1 cellular context compared by ENCODE assay signal in the genomic region with DNA sequence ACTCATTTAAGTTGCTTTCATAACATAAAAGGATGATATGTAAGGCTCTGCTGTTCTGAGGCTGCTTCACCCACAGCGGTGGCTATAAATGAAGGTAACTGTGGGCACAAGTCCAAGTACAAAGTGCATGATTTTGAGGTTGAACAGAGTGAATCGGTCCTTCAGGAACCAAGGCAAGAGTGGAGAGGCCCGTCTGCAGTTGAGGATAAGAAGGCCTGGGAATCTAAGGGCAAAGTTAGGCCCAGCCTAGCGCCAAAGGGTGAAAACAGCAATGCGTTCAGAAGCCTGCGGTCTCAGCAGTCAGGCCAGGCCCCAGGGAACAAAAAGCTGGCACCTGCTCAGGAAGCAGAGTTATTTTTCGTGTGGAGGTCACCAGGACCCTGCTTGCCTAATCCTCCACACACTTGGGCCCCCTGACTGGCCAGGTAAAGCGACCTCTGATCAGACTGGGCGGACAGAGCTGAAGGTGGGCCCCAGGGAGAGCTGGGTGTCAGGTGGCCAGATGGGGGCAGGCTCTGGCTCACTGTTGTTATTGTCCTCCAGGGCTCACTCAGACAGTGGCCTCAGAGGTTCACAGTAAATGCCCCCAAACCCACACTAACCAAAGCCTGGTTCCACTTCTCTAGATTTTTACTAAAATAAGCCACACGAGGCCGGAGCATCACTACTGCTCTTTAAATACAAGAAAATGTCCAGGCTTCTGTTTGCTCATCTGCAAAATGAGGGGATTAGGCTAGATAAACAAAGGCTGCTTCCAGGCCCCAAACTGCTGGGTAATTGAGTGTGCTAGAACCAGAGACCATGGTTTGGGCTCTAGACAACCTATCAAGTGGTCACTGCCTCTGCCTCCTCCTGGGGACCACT.
A peak's percentile ranks its signal among the peaks of the same experiment; 100 is the strongest.
TF ChIP-seq lines count a peak whose summit lies in the region.

No MANE protein-coding gene starts in this region.

TF ChIP-seq in HepG2, 621 proteins besides CTCF, POLR2A, EP300 and RAD21 (continued from another document and continues in another):
- TF ChIP-seq, protein P1, sequence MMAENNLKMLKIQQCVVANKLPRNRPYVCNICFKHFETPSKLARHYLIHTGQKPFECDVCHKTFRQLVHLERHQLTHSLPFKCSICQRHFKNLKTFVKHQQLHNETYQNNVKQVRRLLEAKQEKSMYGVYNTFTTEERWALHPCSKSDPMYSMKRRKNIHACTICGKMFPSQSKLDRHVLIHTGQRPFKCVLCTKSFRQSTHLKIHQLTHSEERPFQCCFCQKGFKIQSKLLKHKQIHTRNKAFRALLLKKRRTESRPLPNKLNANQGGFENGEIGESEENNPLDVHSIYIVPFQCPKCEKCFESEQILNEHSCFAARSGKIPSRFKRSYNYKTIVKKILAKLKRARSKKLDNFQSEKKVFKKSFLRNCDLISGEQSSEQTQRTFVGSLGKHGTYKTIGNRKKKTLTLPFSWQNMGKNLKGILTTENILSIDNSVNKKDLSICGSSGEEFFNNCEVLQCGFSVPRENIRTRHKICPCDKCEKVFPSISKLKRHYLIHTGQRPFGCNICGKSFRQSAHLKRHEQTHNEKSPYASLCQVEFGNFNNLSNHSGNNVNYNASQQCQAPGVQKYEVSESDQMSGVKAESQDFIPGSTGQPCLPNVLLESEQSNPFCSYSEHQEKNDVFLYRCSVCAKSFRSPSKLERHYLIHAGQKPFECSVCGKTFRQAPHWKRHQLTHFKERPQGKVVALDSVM (CRISPR knock-in tag; IDR thresholded peaks at IDR 0.05) = peak; percentile 80
- TF ChIP-seq FOXO1 (CRISPR knock-in tag; IDR thresholded peaks at IDR 0.05) = peak; percentile 91
- TF ChIP-seq GFI1 (CRISPR knock-in tag; IDR thresholded peaks at IDR 0.05; ENCODE audit: borderline replicate concordance) = peak; percentile 64
- TF ChIP-seq HNRNPH1 (optimal IDR thresholded peaks at IDR 0.05; ENCODE audit: low read depth, low read length) = no peak
- TF ChIP-seq ZNF274 (CRISPR knock-in tag; IDR thresholded peaks at IDR 0.05) = peak; percentile 81
- TF ChIP-seq MXD4 (CRISPR knock-in tag; IDR thresholded peaks at IDR 0.05) = peak; percentile 90
- TF ChIP-seq HCFC1 (IDR thresholded peaks at IDR 0.05; ENCODE audit: low read depth, low read length) = no peak
- TF ChIP-seq ATM (IDR thresholded peaks at IDR 0.05; ENCODE audit: borderline replicate concordance) = no peak
- TF ChIP-seq BCL6 (CRISPR knock-in tag; IDR thresholded peaks at IDR 0.05) = peak; percentile 84
- no peak; the same call in 1 of the 2 replicates for TF ChIP-seq KDM5A (IDR thresholded peaks at IDR 0.05; ENCODE audit: borderline replicate concordance, low read length)
- TF ChIP-seq, protein P2, sequence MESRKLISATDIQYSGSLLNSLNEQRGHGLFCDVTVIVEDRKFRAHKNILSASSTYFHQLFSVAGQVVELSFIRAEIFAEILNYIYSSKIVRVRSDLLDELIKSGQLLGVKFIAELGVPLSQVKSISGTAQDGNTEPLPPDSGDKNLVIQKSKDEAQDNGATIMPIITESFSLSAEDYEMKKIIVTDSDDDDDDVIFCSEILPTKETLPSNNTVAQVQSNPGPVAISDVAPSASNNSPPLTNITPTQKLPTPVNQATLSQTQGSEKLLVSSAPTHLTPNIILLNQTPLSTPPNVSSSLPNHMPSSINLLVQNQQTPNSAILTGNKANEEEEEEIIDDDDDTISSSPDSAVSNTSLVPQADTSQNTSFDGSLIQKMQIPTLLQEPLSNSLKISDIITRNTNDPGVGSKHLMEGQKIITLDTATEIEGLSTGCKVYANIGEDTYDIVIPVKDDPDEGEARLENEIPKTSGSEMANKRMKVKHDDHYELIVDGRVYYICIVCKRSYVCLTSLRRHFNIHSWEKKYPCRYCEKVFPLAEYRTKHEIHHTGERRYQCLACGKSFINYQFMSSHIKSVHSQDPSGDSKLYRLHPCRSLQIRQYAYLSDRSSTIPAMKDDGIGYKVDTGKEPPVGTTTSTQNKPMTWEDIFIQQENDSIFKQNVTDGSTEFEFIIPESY (CRISPR knock-in tag; IDR thresholded peaks at IDR 0.05) = peak; percentile 77
- TF ChIP-seq, protein P3, sequence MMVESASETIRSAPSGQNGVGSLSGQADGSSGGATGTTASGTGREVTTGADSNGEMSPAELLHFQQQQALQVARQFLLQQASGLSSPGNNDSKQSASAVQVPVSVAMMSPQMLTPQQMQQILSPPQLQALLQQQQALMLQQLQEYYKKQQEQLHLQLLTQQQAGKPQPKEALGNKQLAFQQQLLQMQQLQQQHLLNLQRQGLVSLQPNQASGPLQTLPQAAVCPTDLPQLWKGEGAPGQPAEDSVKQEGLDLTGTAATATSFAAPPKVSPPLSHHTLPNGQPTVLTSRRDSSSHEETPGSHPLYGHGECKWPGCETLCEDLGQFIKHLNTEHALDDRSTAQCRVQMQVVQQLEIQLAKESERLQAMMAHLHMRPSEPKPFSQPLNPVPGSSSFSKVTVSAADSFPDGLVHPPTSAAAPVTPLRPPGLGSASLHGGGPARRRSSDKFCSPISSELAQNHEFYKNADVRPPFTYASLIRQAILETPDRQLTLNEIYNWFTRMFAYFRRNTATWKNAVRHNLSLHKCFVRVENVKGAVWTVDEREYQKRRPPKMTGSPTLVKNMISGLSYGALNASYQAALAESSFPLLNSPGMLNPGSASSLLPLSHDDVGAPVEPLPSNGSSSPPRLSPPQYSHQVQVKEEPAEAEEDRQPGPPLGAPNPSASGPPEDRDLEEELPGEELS (CRISPR knock-in tag; IDR thresholded peaks at IDR 0.05) = peak; percentile 85
- TF ChIP-seq, protein P4, sequence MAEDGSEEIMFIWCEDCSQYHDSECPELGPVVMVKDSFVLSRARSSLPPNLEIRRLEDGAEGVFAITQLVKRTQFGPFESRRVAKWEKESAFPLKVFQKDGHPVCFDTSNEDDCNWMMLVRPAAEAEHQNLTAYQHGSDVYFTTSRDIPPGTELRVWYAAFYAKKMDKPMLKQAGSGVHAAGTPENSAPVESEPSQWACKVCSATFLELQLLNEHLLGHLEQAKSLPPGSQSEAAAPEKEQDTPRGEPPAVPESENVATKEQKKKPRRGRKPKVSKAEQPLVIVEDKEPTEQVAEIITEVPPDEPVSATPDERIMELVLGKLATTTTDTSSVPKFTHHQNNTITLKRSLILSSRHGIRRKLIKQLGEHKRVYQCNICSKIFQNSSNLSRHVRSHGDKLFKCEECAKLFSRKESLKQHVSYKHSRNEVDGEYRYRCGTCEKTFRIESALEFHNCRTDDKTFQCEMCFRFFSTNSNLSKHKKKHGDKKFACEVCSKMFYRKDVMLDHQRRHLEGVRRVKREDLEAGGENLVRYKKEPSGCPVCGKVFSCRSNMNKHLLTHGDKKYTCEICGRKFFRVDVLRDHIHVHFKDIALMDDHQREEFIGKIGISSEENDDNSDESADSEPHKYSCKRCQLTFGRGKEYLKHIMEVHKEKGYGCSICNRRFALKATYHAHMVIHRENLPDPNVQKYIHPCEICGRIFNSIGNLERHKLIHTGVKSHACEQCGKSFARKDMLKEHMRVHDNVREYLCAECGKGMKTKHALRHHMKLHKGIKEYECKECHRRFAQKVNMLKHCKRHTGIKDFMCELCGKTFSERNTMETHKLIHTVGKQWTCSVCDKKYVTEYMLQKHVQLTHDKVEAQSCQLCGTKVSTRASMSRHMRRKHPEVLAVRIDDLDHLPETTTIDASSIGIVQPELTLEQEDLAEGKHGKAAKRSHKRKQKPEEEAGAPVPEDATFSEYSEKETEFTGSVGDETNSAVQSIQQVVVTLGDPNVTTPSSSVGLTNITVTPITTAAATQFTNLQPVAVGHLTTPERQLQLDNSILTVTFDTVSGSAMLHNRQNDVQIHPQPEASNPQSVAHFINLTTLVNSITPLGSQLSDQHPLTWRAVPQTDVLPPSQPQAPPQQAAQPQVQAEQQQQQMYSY (CRISPR knock-in tag; IDR thresholded peaks at IDR 0.05) = no peak
- TF ChIP-seq ZZZ3 (CRISPR knock-in tag; IDR thresholded peaks at IDR 0.05; ENCODE audit: borderline replicate concordance) = no peak
- no peak for TF ChIP-seq HNRNPLL (IDR thresholded peaks at IDR 0.05; ENCODE audit: low read depth, low read length, poor library complexity, severe bottlenecking)
- TF ChIP-seq, protein P5, sequence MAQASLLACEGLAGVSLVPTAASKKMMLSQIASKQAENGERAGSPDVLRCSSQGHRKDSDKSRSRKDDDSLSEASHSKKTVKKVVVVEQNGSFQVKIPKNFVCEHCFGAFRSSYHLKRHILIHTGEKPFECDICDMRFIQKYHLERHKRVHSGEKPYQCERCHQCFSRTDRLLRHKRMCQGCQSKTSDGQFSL (CRISPR knock-in tag; IDR thresholded peaks at IDR 0.05) = peak; percentile 74; the same call in 1 of the 2 replicates
- no peak for TF ChIP-seq TRIM24 (CRISPR knock-in tag; IDR thresholded peaks at IDR 0.05)
- no peak for TF ChIP-seq MATR3 (CRISPR knock-in tag; IDR thresholded peaks at IDR 0.05)
- peak; percentile 72 for TF ChIP-seq SOX13 (IDR thresholded peaks at IDR 0.05)
- TF ChIP-seq SOX13 (CRISPR knock-in tag; conservative IDR thresholded peaks at IDR 0.05 in 1 of 2, IDR thresholded peaks at IDR 0.05 in 1 of 2) = peak in 1 of 2 experiments; percentile 86; a peak in 2 of 4 replicates
- no peak for TF ChIP-seq SETDB1 (CRISPR knock-in tag; IDR thresholded peaks at IDR 0.05; ENCODE audit: borderline replicate concordance)
- no peak for TF ChIP-seq MAFG (CRISPR knock-in tag; IDR thresholded peaks at IDR 0.05)
- TF ChIP-seq ZNF746 (CRISPR knock-in tag; IDR thresholded peaks at IDR 0.05) = peak; percentile 89; the same call in 1 of the 2 replicates
- TF ChIP-seq ZSCAN22 (CRISPR knock-in tag; IDR thresholded peaks at IDR 0.05) = no peak
- TF ChIP-seq KLF13 (CRISPR knock-in tag; IDR thresholded peaks at IDR 0.05) = no peak
- TF ChIP-seq SMYD3 (CRISPR knock-in tag; IDR thresholded peaks at IDR 0.05) = 0 out of 2 replicates have a peak, but pooled peaks have one; percentile 29
- TF ChIP-seq ZFP90 (CRISPR knock-in tag; IDR thresholded peaks at IDR 0.05; ENCODE audit: borderline replicate concordance) = peak; percentile 50; the same call in 1 of the 2 replicates
- TF ChIP-seq, protein P6, sequence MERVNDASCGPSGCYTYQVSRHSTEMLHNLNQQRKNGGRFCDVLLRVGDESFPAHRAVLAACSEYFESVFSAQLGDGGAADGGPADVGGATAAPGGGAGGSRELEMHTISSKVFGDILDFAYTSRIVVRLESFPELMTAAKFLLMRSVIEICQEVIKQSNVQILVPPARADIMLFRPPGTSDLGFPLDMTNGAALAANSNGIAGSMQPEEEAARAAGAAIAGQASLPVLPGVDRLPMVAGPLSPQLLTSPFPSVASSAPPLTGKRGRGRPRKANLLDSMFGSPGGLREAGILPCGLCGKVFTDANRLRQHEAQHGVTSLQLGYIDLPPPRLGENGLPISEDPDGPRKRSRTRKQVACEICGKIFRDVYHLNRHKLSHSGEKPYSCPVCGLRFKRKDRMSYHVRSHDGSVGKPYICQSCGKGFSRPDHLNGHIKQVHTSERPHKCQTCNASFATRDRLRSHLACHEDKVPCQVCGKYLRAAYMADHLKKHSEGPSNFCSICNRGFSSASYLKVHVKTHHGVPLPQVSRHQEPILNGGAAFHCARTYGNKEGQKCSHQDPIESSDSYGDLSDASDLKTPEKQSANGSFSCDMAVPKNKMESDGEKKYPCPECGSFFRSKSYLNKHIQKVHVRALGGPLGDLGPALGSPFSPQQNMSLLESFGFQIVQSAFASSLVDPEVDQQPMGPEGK (CRISPR knock-in tag; IDR thresholded peaks at IDR 0.05) = peak; percentile 95
- TF ChIP-seq TOPORS (CRISPR knock-in tag; IDR thresholded peaks at IDR 0.05) = peak; percentile 77; the same call in 1 of the 2 replicates
- TF ChIP-seq CHCHD3 (CRISPR knock-in tag; IDR thresholded peaks at IDR 0.05) = no peak
- TF ChIP-seq PTBP1 (IDR thresholded peaks at IDR 0.05; ENCODE audit: low read depth, low read length, poor library complexity, severe bottlenecking) = no peak
- TF ChIP-seq ZNF207 (IDR thresholded peaks at IDR 0.05; ENCODE audit: borderline replicate concordance) = no peak
- peak; percentile 87 for TF ChIP-seq SOX5 (CRISPR knock-in tag; IDR thresholded peaks at IDR 0.05; ENCODE audit: borderline replicate concordance)
- TF ChIP-seq, protein P7, sequence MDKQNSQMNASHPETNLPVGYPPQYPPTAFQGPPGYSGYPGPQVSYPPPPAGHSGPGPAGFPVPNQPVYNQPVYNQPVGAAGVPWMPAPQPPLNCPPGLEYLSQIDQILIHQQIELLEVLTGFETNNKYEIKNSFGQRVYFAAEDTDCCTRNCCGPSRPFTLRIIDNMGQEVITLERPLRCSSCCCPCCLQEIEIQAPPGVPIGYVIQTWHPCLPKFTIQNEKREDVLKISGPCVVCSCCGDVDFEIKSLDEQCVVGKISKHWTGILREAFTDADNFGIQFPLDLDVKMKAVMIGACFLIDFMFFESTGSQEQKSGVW (CRISPR knock-in tag; IDR thresholded peaks at IDR 0.05; ENCODE audit: borderline replicate concordance) = no peak
- peak; percentile 10; the same call in 1 of the 2 replicates for TF ChIP-seq TGIF2 (CRISPR knock-in tag; IDR thresholded peaks at IDR 0.05)
- peak; percentile 86 for TF ChIP-seq ZNF317 (CRISPR knock-in tag; IDR thresholded peaks at IDR 0.05)
- no peak; the same call in 1 of the 2 replicates for TF ChIP-seq TMF1 (CRISPR knock-in tag; IDR thresholded peaks at IDR 0.05; ENCODE audit: low read depth)
- TF ChIP-seq ZNF253 (CRISPR knock-in tag; IDR thresholded peaks at IDR 0.05; ENCODE audit: borderline replicate concordance) = no peak
- no peak; the same call in 1 of the 2 replicates for TF ChIP-seq MEIS1 (CRISPR knock-in tag; IDR thresholded peaks at IDR 0.05; ENCODE audit: borderline replicate concordance)
- TF ChIP-seq, protein P8, sequence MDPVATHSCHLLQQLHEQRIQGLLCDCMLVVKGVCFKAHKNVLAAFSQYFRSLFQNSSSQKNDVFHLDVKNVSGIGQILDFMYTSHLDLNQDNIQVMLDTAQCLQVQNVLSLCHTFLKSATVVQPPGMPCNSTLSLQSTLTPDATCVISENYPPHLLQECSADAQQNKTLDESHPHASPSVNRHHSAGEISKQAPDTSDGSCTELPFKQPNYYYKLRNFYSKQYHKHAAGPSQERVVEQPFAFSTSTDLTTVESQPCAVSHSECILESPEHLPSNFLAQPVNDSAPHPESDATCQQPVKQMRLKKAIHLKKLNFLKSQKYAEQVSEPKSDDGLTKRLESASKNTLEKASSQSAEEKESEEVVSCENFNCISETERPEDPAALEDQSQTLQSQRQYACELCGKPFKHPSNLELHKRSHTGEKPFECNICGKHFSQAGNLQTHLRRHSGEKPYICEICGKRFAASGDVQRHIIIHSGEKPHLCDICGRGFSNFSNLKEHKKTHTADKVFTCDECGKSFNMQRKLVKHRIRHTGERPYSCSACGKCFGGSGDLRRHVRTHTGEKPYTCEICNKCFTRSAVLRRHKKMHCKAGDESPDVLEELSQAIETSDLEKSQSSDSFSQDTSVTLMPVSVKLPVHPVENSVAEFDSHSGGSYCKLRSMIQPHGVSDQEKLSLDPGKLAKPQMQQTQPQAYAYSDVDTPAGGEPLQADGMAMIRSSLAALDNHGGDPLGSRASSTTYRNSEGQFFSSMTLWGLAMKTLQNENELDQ (CRISPR knock-in tag; IDR thresholded peaks at IDR 0.05; ENCODE audit: borderline replicate concordance) = peak; percentile 73; the same call in 1 of the 2 replicates
- TF ChIP-seq HES4 (CRISPR knock-in tag; IDR thresholded peaks at IDR 0.05; ENCODE audit: borderline replicate concordance) = no peak
- no peak; the same call in 1 of the 2 replicates for TF ChIP-seq ZNF556 (CRISPR knock-in tag; IDR thresholded peaks at IDR 0.05; ENCODE audit: borderline replicate concordance)
- TF ChIP-seq, protein P9, sequence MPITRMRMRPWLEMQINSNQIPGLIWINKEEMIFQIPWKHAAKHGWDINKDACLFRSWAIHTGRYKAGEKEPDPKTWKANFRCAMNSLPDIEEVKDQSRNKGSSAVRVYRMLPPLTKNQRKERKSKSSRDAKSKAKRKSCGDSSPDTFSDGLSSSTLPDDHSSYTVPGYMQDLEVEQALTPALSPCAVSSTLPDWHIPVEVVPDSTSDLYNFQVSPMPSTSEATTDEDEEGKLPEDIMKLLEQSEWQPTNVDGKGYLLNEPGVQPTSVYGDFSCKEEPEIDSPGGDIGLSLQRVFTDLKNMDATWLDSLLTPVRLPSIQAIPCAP (CRISPR knock-in tag; IDR thresholded peaks at IDR 0.05; ENCODE audit: low read depth) = no peak
- TF ChIP-seq GATA4 (IDR thresholded peaks at IDR 0.05; ENCODE audit: borderline replicate concordance, low read depth) = peak; percentile 70; the same call in 1 of the 2 replicates
- TF ChIP-seq ZNF296 (CRISPR knock-in tag; conservative IDR thresholded peaks at IDR 0.05) = 0 out of 2 replicates have a peak, but pooled peaks have one; percentile 78
